Comparison of ENCODE assay signal across 10 cellular contexts in genomic region chr10:96287392-96288105, GRCh38.
DNase-seq lines count a peak whose midpoint lies in the region; ATAC-seq and TF ChIP-seq lines count a peak whose summit lies in the region.
"Had no signal": no experiment of that assay in that cellular context is flagged by ENCODE, and none has a peak within 500 bp of the region (broad histone marks: within the 10 kb centered on the region; RNA-seq: fewer than 3 reads in every experiment).

No MANE protein-coding gene starts in this region.

- ATAC-seq in GM21723 (IDR thresholded peaks at IDR 0.05; ENCODE audit: unreplicated experiment): peak; percentile 51
- ATAC-seq in stimulated activated memory B cell treated with anti-CD40 and anti-IgM and Interleukin-4, amounts not matched to agents 10 μg/mL and 1 μg/mL and 100 μg/mL, for 72 hours: peak; percentile 89

- no peaks in the 10 kb centered on the region for H3K27me3 Mint-ChIP-seq in stimulated activated memory B cell treated with anti-CD40 and anti-IgM and Interleukin-4, amounts not matched to agents 10 μg/mL and 1 μg/mL and 100 μg/mL, for 72 hours

- peaks cover 56% of the 10 kb centered on the region for H3K4me1 Mint-ChIP-seq in stimulated activated memory B cell treated with anti-CD40 and anti-IgM and Interleukin-4, amounts not matched to agents 10 μg/mL and 1 μg/mL and 100 μg/mL, for 72 hours

- DNase-seq in GM13977 (ENCODE audit: low spot score) (peak; percentile 23), choroid plexus epithelial cell (ENCODE audit: low read depth) (peak; percentile 14), cortex of kidney (lab: John Stamatoyannopoulos, UW) (no peak), NCI-H1694 (lab: John Stamatoyannopoulos, UW) (no peak), T1000 (lab: John Stamatoyannopoulos, UW) (no peak)

- TF ChIP-seq CTCF in GM13977 (IDR thresholded peaks at IDR 0.05; ENCODE audit: extremely low read depth, insufficient read depth, missing control alignments) (no peak), choroid plexus epithelial cell (conservative IDR thresholded peaks at IDR 0.05; ENCODE audit: low read depth, low read length) (no peak)

- in situ Hi-C loops in GM13977 (cut with MboI; ENCODE audit: low pct_unique_long_range_greater_than_20kb, low sequenced_read_pairs, unreplicated experiment): no loop called here

- peak overlapping the region; percentile 71 for H3K27ac ChIP-seq in KOPT-K1 (ENCODE audit: low read depth, low read length, poor library complexity, severe bottlenecking)
- H3K27ac ChIP-seq: SJSA1 had no signal

- H3K4me3 ChIP-seq in choroid plexus epithelial cell (ENCODE audit: low read depth, low read length): no peak overlapping the region
- H3K4me3 ChIP-seq: SJSA1 had no signal

- H3K36me3 ChIP-seq in KOPT-K1 (ENCODE audit: insufficient read depth, low read length): no peaks in the 10 kb centered on the region
- H3K36me3 ChIP-seq: SJSA1 had no signal

- peak overlapping the region; percentile 83 for H3K4me3 Mint-ChIP-seq in stimulated activated memory B cell treated with anti-CD40 and anti-IgM and Interleukin-4, amounts not matched to agents 10 μg/mL and 1 μg/mL and 100 μg/mL, for 72 hours
- H3K4me3 Mint-ChIP-seq: neural crest cell had no signal

- H3K9me3 Mint-ChIP-seq in stimulated activated memory B cell treated with anti-CD40 and anti-IgM and Interleukin-4, amounts not matched to agents 10 μg/mL and 1 μg/mL and 100 μg/mL, for 72 hours: no peaks in the 10 kb centered on the region
- H3K9me3 Mint-ChIP-seq: neural crest cell had no signal

- no peaks in the 10 kb centered on the region for H3K36me3 Mint-ChIP-seq in stimulated activated memory B cell treated with anti-CD40 and anti-IgM and Interleukin-4, amounts not matched to agents 10 μg/mL and 1 μg/mL and 100 μg/mL, for 72 hours

- H3K9me3 ChIP-seq in KOPT-K1 (ENCODE audit: insufficient read depth, low read length, poor library complexity, severe bottlenecking): no peaks in the 10 kb centered on the region
- H3K9me3 ChIP-seq: SJSA1 had no signal

- peak overlapping the region; percentile 96 for H3K27ac Mint-ChIP-seq in stimulated activated memory B cell treated with anti-CD40 and anti-IgM and Interleukin-4, amounts not matched to agents 10 μg/mL and 1 μg/mL and 100 μg/mL, for 72 hours

Comparison
In these comparisons a context has a peak if more than half of its experiments do, and no peak if none do; other contexts are left out.
1. DNase-seq: peak in GM13977 (single experiment) and choroid plexus epithelial cell (single experiment); none in cortex of kidney (single experiment), NCI-H1694 (single experiment) and T1000 (single experiment).